Comparison of ENCODE assay signal across 1 cellular context in the genomic region with DNA sequence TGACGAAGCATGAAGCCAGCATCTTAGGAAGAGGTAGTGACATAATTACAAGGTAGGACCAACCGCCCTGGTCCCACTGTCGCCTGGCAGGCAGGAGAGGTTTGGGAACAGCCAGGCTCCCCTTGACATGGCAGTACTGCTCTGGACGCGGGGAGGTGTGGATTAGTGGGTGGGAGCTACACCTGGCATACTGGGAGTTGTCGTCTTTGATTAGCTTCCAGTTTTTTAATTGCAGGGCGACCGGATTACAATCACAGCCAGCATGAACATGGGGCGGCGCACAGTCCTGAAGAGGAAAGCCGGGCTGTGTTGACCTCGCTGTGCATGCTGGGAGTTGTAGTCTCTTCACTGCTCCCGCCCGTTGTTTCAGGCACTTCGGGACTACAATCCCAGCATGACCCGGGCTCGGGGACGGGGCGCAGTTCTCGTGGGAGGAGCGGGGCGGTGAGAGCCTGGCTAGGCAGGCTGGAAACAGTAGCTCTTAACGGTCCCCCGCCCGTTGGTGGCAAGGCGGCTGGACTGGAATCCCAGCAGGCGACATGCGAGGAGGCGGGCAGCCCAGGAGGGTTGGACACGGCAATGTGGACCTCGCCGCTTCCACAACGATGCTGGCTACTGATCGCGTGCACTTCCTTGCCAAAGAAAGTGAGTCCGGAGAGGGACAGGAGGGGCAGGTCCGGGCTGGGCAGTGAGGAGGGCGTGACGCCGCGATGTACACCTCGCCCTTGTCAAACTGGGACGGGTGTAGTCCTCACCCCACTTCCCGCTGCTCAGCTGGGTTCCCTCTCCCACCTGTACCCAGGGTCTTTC.
TF ChIP-seq lines count a peak whose summit lies in the region.

No MANE protein-coding gene starts in this region.

TF ChIP-seq in SK-N-SH treated with all-trans-retinoic acid at 6 μM for 48 hours, 23 proteins besides CTCF, POLR2A, EP300 and RAD21 (continued from another document):
- TF ChIP-seq, protein P1, sequence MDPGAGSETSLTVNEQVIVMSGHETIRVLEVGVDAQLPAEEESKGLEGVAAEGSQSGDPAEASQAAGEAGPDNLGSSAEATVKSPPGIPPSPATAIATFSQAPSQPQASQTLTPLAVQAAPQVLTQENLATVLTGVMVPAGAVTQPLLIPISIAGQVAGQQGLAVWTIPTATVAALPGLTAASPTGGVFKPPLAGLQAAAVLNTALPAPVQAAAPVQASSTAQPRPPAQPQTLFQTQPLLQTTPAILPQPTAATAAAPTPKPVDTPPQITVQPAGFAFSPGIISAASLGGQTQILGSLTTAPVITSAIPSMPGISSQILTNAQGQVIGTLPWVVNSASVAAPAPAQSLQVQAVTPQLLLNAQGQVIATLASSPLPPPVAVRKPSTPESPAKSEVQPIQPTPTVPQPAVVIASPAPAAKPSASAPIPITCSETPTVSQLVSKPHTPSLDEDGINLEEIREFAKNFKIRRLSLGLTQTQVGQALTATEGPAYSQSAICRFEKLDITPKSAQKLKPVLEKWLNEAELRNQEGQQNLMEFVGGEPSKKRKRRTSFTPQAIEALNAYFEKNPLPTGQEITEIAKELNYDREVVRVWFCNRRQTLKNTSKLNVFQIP (CRISPR knock-in tag; IDR thresholded peaks at IDR 0.05; ENCODE audit: borderline replicate concordance, low read depth) = no peak
- TF ChIP-seq, protein P2, sequence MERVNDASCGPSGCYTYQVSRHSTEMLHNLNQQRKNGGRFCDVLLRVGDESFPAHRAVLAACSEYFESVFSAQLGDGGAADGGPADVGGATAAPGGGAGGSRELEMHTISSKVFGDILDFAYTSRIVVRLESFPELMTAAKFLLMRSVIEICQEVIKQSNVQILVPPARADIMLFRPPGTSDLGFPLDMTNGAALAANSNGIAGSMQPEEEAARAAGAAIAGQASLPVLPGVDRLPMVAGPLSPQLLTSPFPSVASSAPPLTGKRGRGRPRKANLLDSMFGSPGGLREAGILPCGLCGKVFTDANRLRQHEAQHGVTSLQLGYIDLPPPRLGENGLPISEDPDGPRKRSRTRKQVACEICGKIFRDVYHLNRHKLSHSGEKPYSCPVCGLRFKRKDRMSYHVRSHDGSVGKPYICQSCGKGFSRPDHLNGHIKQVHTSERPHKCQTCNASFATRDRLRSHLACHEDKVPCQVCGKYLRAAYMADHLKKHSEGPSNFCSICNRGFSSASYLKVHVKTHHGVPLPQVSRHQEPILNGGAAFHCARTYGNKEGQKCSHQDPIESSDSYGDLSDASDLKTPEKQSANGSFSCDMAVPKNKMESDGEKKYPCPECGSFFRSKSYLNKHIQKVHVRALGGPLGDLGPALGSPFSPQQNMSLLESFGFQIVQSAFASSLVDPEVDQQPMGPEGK (CRISPR knock-in tag; IDR thresholded peaks at IDR 0.05; ENCODE audit: borderline replicate concordance) = no peak
- TF ChIP-seq CSDC2 (CRISPR knock-in tag; IDR thresholded peaks at IDR 0.05) = no peak
- no peak for TF ChIP-seq ZNF565 (CRISPR knock-in tag; conservative IDR thresholded peaks at IDR 0.05; ENCODE audit: low read depth)
- TF ChIP-seq TOX (CRISPR knock-in tag; IDR thresholded peaks at IDR 0.05; ENCODE audit: borderline replicate concordance) = no peak
- no peak for TF ChIP-seq RARB (CRISPR knock-in tag; IDR thresholded peaks at IDR 0.05)
